8 cellular contexts compared by ENCODE assay signal in the genomic region with DNA sequence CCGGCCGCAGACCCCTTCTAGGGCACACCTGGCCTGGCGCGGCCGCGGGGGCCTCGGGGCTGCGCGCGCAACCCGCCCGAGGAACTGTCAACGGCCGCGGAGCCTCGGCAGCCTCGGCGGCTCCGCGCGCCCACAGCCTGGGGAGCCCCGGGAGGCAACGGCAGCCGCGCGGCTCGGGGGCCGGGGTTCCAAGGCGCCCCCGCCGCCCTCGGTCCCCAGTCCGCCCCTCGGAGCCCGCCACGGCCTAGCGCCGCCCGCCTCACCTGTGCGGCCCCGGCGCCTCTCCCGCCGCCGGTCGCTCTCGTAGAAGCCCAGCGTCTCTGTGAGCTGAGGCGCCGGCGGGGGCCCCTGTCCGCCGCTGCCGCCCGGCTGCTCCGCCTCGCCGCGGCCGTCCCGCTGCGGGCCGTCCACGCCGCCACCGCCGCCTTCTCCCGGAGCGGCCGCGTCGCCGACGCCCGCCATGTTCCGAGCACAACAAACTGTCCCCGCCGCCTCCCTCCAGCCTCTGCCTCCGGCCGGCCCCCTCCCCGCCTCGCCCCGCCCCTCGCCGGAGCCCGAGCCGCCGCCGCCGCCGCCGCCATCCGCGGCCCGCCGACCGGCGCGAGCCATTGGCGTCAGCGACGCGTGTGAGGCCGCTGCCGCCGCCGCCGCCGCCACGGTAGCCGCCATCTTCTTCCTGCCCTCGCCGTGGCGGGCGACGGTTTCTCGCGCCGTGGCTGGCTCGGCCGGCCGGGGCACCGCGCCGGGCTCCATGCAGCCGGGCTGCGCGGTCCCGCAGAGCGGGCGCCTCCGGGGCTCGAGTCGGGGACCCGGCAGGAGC. TPM values are rescaled to one million over a fixed set of nuclear protein-coding genes. Genes with fewer than 3 reads are reported as not detected.
DNase-seq lines count a peak whose midpoint lies in the region; ATAC-seq lines count a peak whose summit lies in the region.

Gene TAPT1 (minus strand): TSS at position 476 of the 820 bp plus-strand sequence. CDS start 14 bp downstream, at position 462.

- peaks cover 46% of the 10 kb centered on the region for H3K4me1 Mint-ChIP-seq in activated CD4-positive, alpha-beta T cell treated with anti-CD3 and anti-CD28 coated beads, Interleukin-2, amount 10 ng/mL, durations not matched to agents 24 days and 14 days

- H3K27ac ChIP-seq in cingulate gyrus (ENCODE audit: low read depth, low read length), result peak within 1 kb of the TSS; percentile 84

- ATAC-seq in HG02763 (IDR thresholded peaks at IDR 0.05; ENCODE audit: unreplicated experiment) (peak; percentile 71), left colon (peak; percentile 79)

- no peaks in the 10 kb centered on the region for H3K9me3 Mint-ChIP-seq in activated CD4-positive, alpha-beta T cell treated with anti-CD3 and anti-CD28 coated beads, Interleukin-2, amount 10 ng/mL, durations not matched to agents 24 days and 14 days

- intact Hi-C loops in activated CD4-positive, alpha-beta T cell treated with anti-CD3 and anti-CD28 coated beads, Interleukin-2, amount 10 ng/mL, durations not matched to agents 24 days and 14 days (cut with micrococcal nuclease), result loop anchor here (1.0 to 10.0 kb wide), 6 partner anchors 21 to 1286 kb away; partner anchors contain the start of genes CD38, CPEB2, FAM200B and FBXL5
- intact Hi-C loops in left colon (cut with DNase I, micrococcal nuclease), result no loop called here

- H3K27ac Mint-ChIP-seq in activated CD4-positive, alpha-beta T cell treated with anti-CD3 and anti-CD28 coated beads, Interleukin-2, amount 10 ng/mL, durations not matched to agents 24 days and 14 days, result peak within 1 kb of the TSS; percentile 98

- H3K27me3 Mint-ChIP-seq in activated CD4-positive, alpha-beta T cell treated with anti-CD3 and anti-CD28 coated beads, Interleukin-2, amount 10 ng/mL, durations not matched to agents 24 days and 14 days, result no peaks in the 10 kb centered on the region

- H3K4me3 Mint-ChIP-seq in activated CD4-positive, alpha-beta T cell treated with anti-CD3 and anti-CD28 coated beads, Interleukin-2, amount 10 ng/mL, durations not matched to agents 24 days and 14 days, result peak within 1 kb of the TSS; percentile 90

- H3K36me3 Mint-ChIP-seq in activated CD4-positive, alpha-beta T cell treated with anti-CD3 and anti-CD28 coated beads, Interleukin-2, amount 10 ng/mL, durations not matched to agents 24 days and 14 days (ENCODE audit: low read depth), result peaks cover 12% of the 10 kb centered on the region

- peak; percentile 74 to 80 for DNase-seq in NCI-H2081 (lab: John Stamatoyannopoulos, UW)
- no peak for DNase-seq in NCI-H2081 treated with DMSO at 0.1 percent for 48 hours (lab: John Stamatoyannopoulos, UW)
- peak; percentile 54 to 78 for DNase-seq in NCI-H1930 (lab: John Stamatoyannopoulos, UW)
- peak; percentile 94 for DNase-seq in activated CD4-positive, alpha-beta T cell treated with anti-CD3 and anti-CD28 coated beads, Interleukin-2, amount 10 ng/mL, durations not matched to agents 24 days and 14 days
- peak; percentile 83 to 87 for DNase-seq in left colon
- DNase-seq in stimulated activated CD4-positive, alpha-beta T cell treated with anti-CD3 and anti-CD28 coated beads, Interleukin-2, amount 100 ng/mL, for 24 hours, result peak; percentile 81 to 85

RNA-seq across cellular contexts. Expression of gene TAPT1, which starts in this region (rescaled TPM):
- 27.2 and 29.3 TPM in 2 replicates for total RNA-seq in activated CD4-positive, alpha-beta T cell treated with anti-CD3 and anti-CD28 coated beads, Interleukin-2, amount 10 ng/mL, durations not matched to agents 24 days and 14 days
- 10 to 100 TPM; 37.5 to 41.2 TPM for total RNA-seq in left colon
